In the genomic region with DNA sequence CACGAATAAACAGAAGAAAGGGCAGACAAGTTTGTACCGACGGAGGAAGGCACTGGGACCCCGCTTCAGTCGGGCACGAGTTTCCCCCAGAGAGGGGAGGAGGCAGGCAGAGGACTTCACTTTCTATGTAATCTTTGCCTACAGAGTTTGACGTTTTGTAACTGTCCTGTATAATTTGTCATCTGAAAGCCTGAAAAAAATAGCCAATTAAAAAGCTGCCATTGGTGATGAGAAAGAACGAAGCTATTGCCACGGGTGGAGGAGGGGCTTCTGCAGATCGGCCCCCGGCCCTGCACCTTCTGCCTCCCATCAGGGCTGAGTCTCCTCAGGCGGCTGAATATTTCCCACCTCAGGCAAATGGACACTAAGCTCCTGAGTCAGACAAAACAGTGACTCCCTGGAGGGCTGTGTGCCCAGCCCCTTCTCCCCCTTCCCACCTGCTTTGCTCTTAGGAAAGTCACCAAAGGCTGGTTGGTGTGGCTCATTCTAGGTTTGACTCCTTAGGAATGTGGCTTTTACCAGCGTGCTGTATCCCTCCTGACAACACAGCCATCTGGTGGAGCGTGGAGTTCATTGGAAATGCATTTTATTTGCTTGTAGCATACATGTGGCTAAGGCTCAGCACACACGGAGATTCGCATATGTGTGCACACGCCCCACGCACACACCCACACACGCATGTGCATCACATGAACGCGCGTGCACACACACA, we compare ENCODE assay signal across 12 cellular contexts.
A peak's percentile ranks its signal among the peaks of the same experiment; 100 is the strongest.
DNase-seq lines count a peak whose midpoint lies in the region; ATAC-seq, FAIRE-seq and TF ChIP-seq lines count a peak whose summit lies in the region.
"Had no signal": no experiment of that assay in that cellular context is flagged by ENCODE, and none has a peak within 500 bp of the region (broad histone marks: within the 10 kb centered on the region; RNA-seq: fewer than 3 reads in every experiment).

No MANE protein-coding gene starts in this region.

- H3K23me2 ChIP-seq in H9 (ENCODE audit: insufficient read length, low read depth, low read length, poor library complexity, severe bottlenecking), result peaks cover 5% of the 10 kb centered on the region

- no CpG with 5 or more reads among the region's 22 CpGs for WGBS in H9 (ENCODE audit: extremely low coverage, insufficient read length, low lambda C conversion rate)
- WGBS in K562 (ENCODE audit: insufficient coverage, low coverage, missing lambda C conversion rate), result 44% methylated on average over 22 of the region's 22 CpGs
- WGBS in mesendoderm (ENCODE audit: extremely low coverage, insufficient coverage, low lambda C conversion rate), result no CpG with 5 or more reads among the region's 22 CpGs
- 65 to 71% methylated on average over 20 to 21 of the region's 22 CpGs for WGBS in upper lobe of left lung, 2 donors

- peak; percentile 48 for DNase-seq in Ammon's horn (ENCODE audit: low spot score)
- peak; percentile 20 for DNase-seq in H9
- no peak for DNase-seq in K562 (ENCODE audit: extremely low read depth in 1 of 4, low spot score in 3 of 4)
- DNase-seq in mesendoderm, result peak; percentile 31
- no peak for DNase-seq in OCI-M2 (lab: John Stamatoyannopoulos, UW; ENCODE audit: unreplicated experiment)
- no peak for DNase-seq in upper lobe of left lung
- no peak for DNase-seq in globus pallidus (ENCODE audit: low spot score)
- DNase-seq: activated CD4-positive, alpha-beta T cell treated with anti-CD3 and anti-CD28 coated beads, Interleukin-2, amount 50 U/mL, for 4 hours; amygdala; MG63 had no signal

- no peak overlapping the region; a peak in 2 of 5 replicates for H3K4me3 Mint-ChIP-seq in H9
- no peak overlapping the region for H3K4me3 Mint-ChIP-seq in activated T-helper 17 cell treated with anti-CD3 and anti-CD28 coated beads, Interleukin-2, amount 50 U/mL, for 72 hours
- H3K4me3 Mint-ChIP-seq: T-cell had no signal

- no peak overlapping the region for H2BK5ac ChIP-seq in H9 (ENCODE audit: insufficient read length, low read length)
- no peak overlapping the region for H2BK5ac ChIP-seq in mesendoderm (ENCODE audit: low read length)

- H4K5ac ChIP-seq in H9 (ENCODE audit: insufficient read length, low read depth, low read length) (no peak overlapping the region), mesendoderm (ENCODE audit: low read length) (no peak overlapping the region)

- no peaks in the 10 kb centered on the region for H3K9me3 ChIP-seq in H9 (ENCODE audit: control insufficient read depth, low read depth, low read length)
- H3K9me3 ChIP-seq in K562 (replicated peaks; ENCODE audit: control insufficient read depth, insufficient read depth, low read depth, low read length), result no peaks in the 10 kb centered on the region
- no peaks in the 10 kb centered on the region for H3K9me3 ChIP-seq in upper lobe of left lung
- H3K9me3 ChIP-seq: MG63 had no signal

- H3K27ac Mint-ChIP-seq in H9, result peak overlapping the region in 2 of 3 experiments; percentile 35 to 93; a peak in 2 of 7 replicates
- H3K27ac Mint-ChIP-seq in activated T-helper 17 cell treated with anti-CD3 and anti-CD28 coated beads, Interleukin-2, amount 50 U/mL, for 72 hours, result no peak overlapping the region
- H3K27ac Mint-ChIP-seq: T-cell had no signal

- peaks cover 10% of the 10 kb centered on the region; the same call in 2 of the 3 replicates for H3K36me3 ChIP-seq in K562 (ENCODE audit: control insufficient read depth, insufficient read depth, low read length)
- no peaks in the 10 kb centered on the region for H3K36me3 ChIP-seq in mesendoderm (ENCODE audit: control insufficient read depth, insufficient read depth, low read length)
- no peaks in the 10 kb centered on the region for H3K36me3 ChIP-seq in upper lobe of left lung
- H3K36me3 ChIP-seq: MG63 had no signal

- CTCF ChIA-PET in K562 (lab: Yijun Ruan, JAX; ENCODE audit: low intra/inter-chr PET ratio), result no interaction called here

- H4K91ac ChIP-seq in H9 (ENCODE audit: insufficient read length, low read depth, low read length), result no peak overlapping the region

- TF ChIP-seq EP300 in K562 (IDR thresholded peaks at IDR 0.05; ENCODE audit: low read length), result no peak
- TF ChIP-seq EP300 in upper lobe of left lung (IDR thresholded peaks at IDR 0.05), result no peak

- H2BK120ac ChIP-seq in H9 (ENCODE audit: low read depth, low read length, poor library complexity, severe bottlenecking) (no peak overlapping the region), mesendoderm (ENCODE audit: low read depth, low read length) (no peak overlapping the region)

- no peak overlapping the region for H3K14ac ChIP-seq in H9 (ENCODE audit: insufficient read depth, low read length)

- H2BK12ac ChIP-seq in H9 (ENCODE audit: insufficient read length, low read depth, low read length), result no peak overlapping the region

- H3K79me2 ChIP-seq in H9 (ENCODE audit: insufficient read depth, low read length), result no peaks in the 10 kb centered on the region
- no peaks in the 10 kb centered on the region for H3K79me2 ChIP-seq in K562 (ENCODE audit: control insufficient read depth, insufficient read depth, low read length)
- H3K79me2 ChIP-seq in mesendoderm (ENCODE audit: control insufficient read depth, insufficient read depth, low read length), result no peaks in the 10 kb centered on the region

- H3K9me1 ChIP-seq in K562 (ENCODE audit: control insufficient read depth, insufficient read depth, low read length), result no peaks in the 10 kb centered on the region

- no peak for TF ChIP-seq CTCF in H9 (conservative IDR thresholded peaks at IDR 0.05)
- TF ChIP-seq CTCF in K562 (IDR thresholded peaks at IDR 0.05 in 2 of 3, conservative IDR thresholded peaks at IDR 0.05 in 1 of 3; ENCODE audit: insufficient read depth in 2 of 3, low read depth in 1 of 3, low read length in 3 of 3), result no peak
- no peak for TF ChIP-seq CTCF in upper lobe of left lung (IDR thresholded peaks at IDR 0.05)

- no peak for TF ChIP-seq RAD21 in K562 (CRISPR knock-in tag; conservative IDR thresholded peaks at IDR 0.05 in 1 of 2, IDR thresholded peaks at IDR 0.05 in 1 of 2)

- no peak overlapping the region for H2BK15ac ChIP-seq in H9 (ENCODE audit: low read depth, low read length)
- H2BK15ac ChIP-seq in mesendoderm (replicated peaks; ENCODE audit: low read depth), result no peak overlapping the region

- no peak overlapping the region for H3K27ac ChIP-seq in H9 (ENCODE audit: insufficient read length, low read depth, low read length)
- no peak overlapping the region for H3K27ac ChIP-seq in K562 (ENCODE audit: extremely low read depth, low read depth, low read length)
- H3K27ac ChIP-seq in mesendoderm (ENCODE audit: low read depth, low read length), result no peak overlapping the region
- H3K27ac ChIP-seq in upper lobe of left lung, result no peak overlapping the region

- H4K8ac ChIP-seq in H9 (replicated peaks; ENCODE audit: insufficient read length, low read depth, low read length) (no peak overlapping the region), mesendoderm (ENCODE audit: low read depth, low read length) (no peak overlapping the region)

- H3K4me3 ChIP-seq in K562, result no peak overlapping the region
- no peak overlapping the region for H3K4me3 ChIP-seq in mesendoderm (ENCODE audit: low read length)
- H3K4me3 ChIP-seq in upper lobe of left lung, result no peak overlapping the region
- H3K4me3 ChIP-seq: MG63 had no signal

- H3K27me3 ChIP-seq in H9 (ENCODE audit: insufficient read depth, low read length) (no peaks in the 10 kb centered on the region), K562 (ENCODE audit: control insufficient read depth in 2 of 2, insufficient read depth in 2 of 2, low read length in 2 of 2) (peaks cover 4 to 58% of the 10 kb centered on the region in 2 experiments; a peak in 3 of 5 replicates), mesendoderm (ENCODE audit: insufficient read depth, low read length, poor library complexity) (no peaks in the 10 kb centered on the region), upper lobe of left lung (no peaks in the 10 kb centered on the region)
- H3K27me3 ChIP-seq: MG63 had no signal

- no peaks in the 10 kb centered on the region for H3K4me1 ChIP-seq in H9 (ENCODE audit: insufficient read depth, low read length)
- peaks cover 3 to 59% of the 10 kb centered on the region in 2 experiments; a peak in 4 of 5 replicates for H3K4me1 ChIP-seq in K562 (replicated peaks in 1 of 2; ENCODE audit: control insufficient read depth in 2 of 2, insufficient read depth in 2 of 2, low read length in 2 of 2)
- no peaks in the 10 kb centered on the region for H3K4me1 ChIP-seq in mesendoderm (ENCODE audit: control insufficient read depth, low read depth, low read length)
- peaks cover 4 to 15% (median 10%) of the 10 kb centered on the region in 4 donors for H3K4me1 ChIP-seq in upper lobe of left lung

- peaks cover 35% of the 10 kb centered on the region for H3K27me3 Mint-ChIP-seq in H9 (ENCODE audit: low read depth)
- peaks cover 11% of the 10 kb centered on the region for H3K27me3 Mint-ChIP-seq in activated T-helper 17 cell treated with anti-CD3 and anti-CD28 coated beads, Interleukin-2, amount 50 U/mL, for 72 hours

- H3K4ac ChIP-seq in H9 (ENCODE audit: low read depth, low read length), result no peak overlapping the region
- no peak overlapping the region for H3K4ac ChIP-seq in mesendoderm (ENCODE audit: low read depth, low read length)

- H3K56ac ChIP-seq in H9 (ENCODE audit: insufficient read length, low read depth, low read length) (no peak overlapping the region), mesendoderm (ENCODE audit: low read length) (no peak overlapping the region)

- H3K4me2 ChIP-seq in H9 (ENCODE audit: insufficient read depth, insufficient read length, low read length) (no peak overlapping the region), K562 (ENCODE audit: insufficient read depth, low read length) (peak overlapping the region; percentile 31; the same call in 1 of the 2 replicates), mesendoderm (ENCODE audit: low read length) (no peak overlapping the region)

- H3K9ac ChIP-seq in H9 (ENCODE audit: extremely low read depth, insufficient read length, low read length) (no peak overlapping the region), K562 (ENCODE audit: insufficient read depth in 1 of 2, low read depth in 2 of 2, low read length in 2 of 2) (no peak overlapping the region), mesendoderm (ENCODE audit: low read length) (no peak overlapping the region)

- H3K4me1 Mint-ChIP-seq in H9, result peaks cover 32 to 50% of the 10 kb centered on the region in 2 experiments
- H3K4me1 Mint-ChIP-seq in activated T-helper 17 cell treated with anti-CD3 and anti-CD28 coated beads, Interleukin-2, amount 50 U/mL, for 72 hours, result no peaks in the 10 kb centered on the region

- no peaks in the 10 kb centered on the region; a peak in 1 of 7 replicates for H3K36me3 Mint-ChIP-seq in H9 (ENCODE audit: insufficient read depth in 1 of 3, low read depth in 3 of 3)
- no peaks in the 10 kb centered on the region for H3K36me3 Mint-ChIP-seq in activated T-helper 17 cell treated with anti-CD3 and anti-CD28 coated beads, Interleukin-2, amount 50 U/mL, for 72 hours (ENCODE audit: low read depth)
- H3K36me3 Mint-ChIP-seq: T-cell had no signal

- no TSS peak for BruUV-seq in K562 (replicated peaks; lab: Mats Ljungman, UMichigan)

- in situ Hi-C loops in K562 (cut with MboI), result no loop called here

- ATAC-seq in K562 (no peak), upper lobe of left lung (ENCODE audit: low FRiP score in 2 of 2) (no peak)
- no peak for ATAC-seq in activated T-helper 17 cell treated with anti-CD3 and anti-CD28 coated beads, Interleukin-2, amount 50 U/mL, for 72 hours (replicated peaks)

- no peaks in the 10 kb centered on the region; a peak in 2 of 5 replicates for H3K9me3 Mint-ChIP-seq in H9
- H3K9me3 Mint-ChIP-seq in activated T-helper 17 cell treated with anti-CD3 and anti-CD28 coated beads, Interleukin-2, amount 50 U/mL, for 72 hours, result no peaks in the 10 kb centered on the region
- H3K9me3 Mint-ChIP-seq: T-cell had no signal

- H4K20me1 ChIP-seq in H9 (ENCODE audit: control insufficient read depth, insufficient read depth, insufficient read length) (no peaks in the 10 kb centered on the region), K562 (replicated peaks; ENCODE audit: control insufficient read depth, insufficient read depth, low read length) (0 out of 2 replicates have a peak, but pooled peaks cover 3% of the 10 kb centered on the region)

- H2AFZ ChIP-seq in H9 (ENCODE audit: low read length) (no peak overlapping the region), K562 (ENCODE audit: low read depth, low read length) (no peak overlapping the region)

- intact Hi-C loops in K562 (cut with micrococcal nuclease), result no loop called here

- no peaks in the 10 kb centered on the region for H3K79me1 ChIP-seq in H9 (ENCODE audit: insufficient read depth, low read depth, low read length, poor library complexity, severe bottlenecking)
- no peaks in the 10 kb centered on the region for H3K79me1 ChIP-seq in mesendoderm (ENCODE audit: low read length)

- H2AK5ac ChIP-seq in H9 (ENCODE audit: insufficient read length, low read length) (no peak overlapping the region), mesendoderm (ENCODE audit: low read length) (no peak overlapping the region)

- H2BK20ac ChIP-seq in H9 (ENCODE audit: low read depth, low read length, poor library complexity, severe bottlenecking), result no peak overlapping the region

- H3K23ac ChIP-seq in H9 (ENCODE audit: insufficient read length, low read depth, low read length) (no peak overlapping the region), mesendoderm (ENCODE audit: low read length) (no peak overlapping the region)

- POLR2A ChIA-PET in K562 (lab: Yijun Ruan, JAX), result interaction anchor here (1.4 kb wide), 1 partner anchor 13 kb away, joined by 5 read pairs; no protein-coding TSS in a partner anchor

- no peak for FAIRE-seq in K562 (lab: Jason Lieb, UNC)

- no peak overlapping the region for H3K18ac ChIP-seq in H9 (ENCODE audit: insufficient read length, low read depth, low read length)
- H3K18ac ChIP-seq in mesendoderm (ENCODE audit: low read length), result no peak overlapping the region

- no peak overlapping the region for H3T11ph ChIP-seq in H9 (ENCODE audit: low read length)

- TF ChIP-seq POLR2A in K562 (conservative IDR thresholded peaks at IDR 0.05) (no peak), upper lobe of left lung (IDR thresholded peaks at IDR 0.05) (no peak)

Comparison
In these comparisons a context has a peak if more than half of its experiments do, and no peak if none do; other contexts are left out.
1. DNase-seq: peak in Ammon's horn (single experiment), H9 (single experiment) and mesendoderm (single experiment); none in K562 (0 of 4), OCI-M2 (single experiment), upper lobe of left lung (0 of 2) and globus pallidus (single experiment).